28 cellular contexts compared by ENCODE assay signal in the genomic region with DNA sequence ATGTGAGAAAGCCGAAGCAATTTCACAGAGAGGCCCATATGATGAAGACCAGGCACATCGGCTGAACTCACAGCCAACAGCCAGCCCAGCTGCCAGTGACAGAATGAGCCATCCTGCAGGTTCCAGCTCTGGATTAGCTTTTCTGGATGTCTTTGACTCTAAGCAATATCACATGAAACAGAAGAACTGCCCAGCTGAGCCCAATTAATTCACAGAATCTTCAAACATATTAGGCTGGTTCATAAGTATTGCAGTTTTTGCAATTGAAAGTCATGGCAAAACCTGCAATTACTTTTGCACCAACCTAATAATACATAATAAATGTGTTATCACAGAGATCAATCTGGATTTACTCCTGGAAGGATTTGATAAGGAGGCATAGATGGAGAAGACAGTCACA.
"Had no signal": no experiment of that assay in that cellular context is flagged by ENCODE, and none has a peak within 500 bp of the region (broad histone marks: within the 10 kb centered on the region; RNA-seq: fewer than 3 reads in every experiment).

No MANE protein-coding gene starts in this region.

- H3K4me3 ChIP-seq: stomach, suprapubic skin, testis, thoracic aorta, thyroid gland, tibial artery, tibial nerve, transverse colon, upper lobe of left lung, upper lobe of right lung, uterus, vagina had no signal

- H3K27ac Mint-ChIP-seq: stimulated activated memory B cell treated with anti-CD40 and anti-IgM and Interleukin-4, amounts not matched to agents 10 μg/mL and 1 μg/mL and 100 μg/mL, for 72 hours; stimulated activated naive B cell treated with anti-CD40 and anti-IgM and Interleukin-4, amounts not matched to agents 10 μg/mL and 1 μg/mL and 100 μg/mL, for 72 hours; stimulated activated naive CD8-positive, alpha-beta T cell treated with anti-CD3 and anti-CD28 coated beads, Interleukin-15, amount 100 ng/mL, for 72 hours; stimulated activated naive CD8-positive, alpha-beta T cell treated with anti-CD3 and anti-CD28 coated beads, Interleukin-15, Interleukin-2, amounts not matched to agents 100 ng/mL and 50 ng/mL, for 24 hours; type B pancreatic cell had no signal

- H3K9me3 Mint-ChIP-seq: type B pancreatic cell had no signal

- H3K27ac ChIP-seq: stomach, suprapubic skin, testis, thoracic aorta, thyroid gland, tibial artery, tibial nerve, transverse colon, upper lobe of left lung, upper lobe of right lung, uterus, vagina had no signal

- H3K27me3 Mint-ChIP-seq: stimulated activated memory B cell treated with anti-CD40 and anti-IgM and Interleukin-4, amounts not matched to agents 10 μg/mL and 1 μg/mL and 100 μg/mL, for 72 hours; stimulated activated naive B cell treated with anti-CD40 and anti-IgM and Interleukin-4, amounts not matched to agents 10 μg/mL and 1 μg/mL and 100 μg/mL, for 72 hours; stimulated activated naive CD8-positive, alpha-beta T cell treated with anti-CD3 and anti-CD28 coated beads, Interleukin-15, amount 100 ng/mL, for 72 hours; stimulated activated naive CD8-positive, alpha-beta T cell treated with anti-CD3 and anti-CD28 coated beads, Interleukin-15, Interleukin-2, amounts not matched to agents 100 ng/mL and 50 ng/mL, for 24 hours; type B pancreatic cell had no signal

- ATAC-seq: stimulated activated memory B cell treated with anti-CD40 and anti-IgM and Interleukin-4, amounts not matched to agents 10 μg/mL and 1 μg/mL and 100 μg/mL, for 72 hours; stimulated activated naive B cell treated with anti-CD40 and anti-IgM and Interleukin-4, amounts not matched to agents 10 μg/mL and 1 μg/mL and 100 μg/mL, for 72 hours; stimulated activated naive CD8-positive, alpha-beta T cell treated with anti-CD3 and anti-CD28 coated beads, Interleukin-15, amount 100 ng/mL, for 72 hours; stimulated activated naive CD8-positive, alpha-beta T cell treated with anti-CD3 and anti-CD28 coated beads, Interleukin-15, Interleukin-2, amounts not matched to agents 100 U/mL and 50 U/mL, for 24 hours; upper lobe of right lung had no signal

- H3K36me3 ChIP-seq: stomach, suprapubic skin, thoracic aorta, thyroid gland, tibial artery, tibial nerve, transverse colon, upper lobe of left lung, upper lobe of right lung, uterus, vagina had no signal

- H3K36me3 Mint-ChIP-seq: stimulated activated naive B cell treated with anti-CD40 and anti-IgM and Interleukin-4, amounts not matched to agents 10 μg/mL and 1 μg/mL and 100 μg/mL, for 72 hours; type B pancreatic cell had no signal

- FAIRE-seq: urothelium cell line had no signal

- H3K4me1 ChIP-seq: stomach, suprapubic skin, testis, thyroid gland, tibial artery, tibial nerve, transverse colon, upper lobe of left lung, upper lobe of right lung, uterus, vagina had no signal

- H3K4me1 Mint-ChIP-seq: stimulated activated memory B cell treated with anti-CD40 and anti-IgM and Interleukin-4, amounts not matched to agents 10 μg/mL and 1 μg/mL and 100 μg/mL, for 72 hours; stimulated activated naive B cell treated with anti-CD40 and anti-IgM and Interleukin-4, amounts not matched to agents 10 μg/mL and 1 μg/mL and 100 μg/mL, for 72 hours; stimulated activated naive CD8-positive, alpha-beta T cell treated with anti-CD3 and anti-CD28 coated beads, Interleukin-15, amount 100 ng/mL, for 72 hours had no signal

- H3K4me3 Mint-ChIP-seq: stimulated activated memory B cell treated with anti-CD40 and anti-IgM and Interleukin-4, amounts not matched to agents 10 μg/mL and 1 μg/mL and 100 μg/mL, for 72 hours; stimulated activated naive B cell treated with anti-CD40 and anti-IgM and Interleukin-4, amounts not matched to agents 10 μg/mL and 1 μg/mL and 100 μg/mL, for 72 hours; stimulated activated naive CD8-positive, alpha-beta T cell treated with anti-CD3 and anti-CD28 coated beads, Interleukin-15, amount 100 ng/mL, for 72 hours; stimulated activated naive CD8-positive, alpha-beta T cell treated with anti-CD3 and anti-CD28 coated beads, Interleukin-15, Interleukin-2, amounts not matched to agents 100 ng/mL and 50 ng/mL, for 24 hours; type B pancreatic cell had no signal

- H3K27me3 ChIP-seq: stomach, suprapubic skin, testis, thyroid gland, tibial artery, tibial nerve, transverse colon, upper lobe of left lung, upper lobe of right lung, uterus, vagina had no signal

- H3K9me3 ChIP-seq: testis, thoracic aorta, thyroid gland, transverse colon, upper lobe of right lung, uterus, vagina had no signal

- DNase-seq: stimulated activated CD4-positive, alpha-beta T cell treated with anti-CD3 and anti-CD28 coated beads, Interleukin-2, amount 100 ng/mL, for 48 hours; stimulated activated CD4-positive, alpha-beta T cell treated with anti-CD3 and anti-CD28 coated beads, Interleukin-4, amount 100 ng/mL, for 1 hour; stimulated activated CD4-positive, alpha-beta T cell treated with anti-CD3 and anti-CD28 coated beads, Interleukin-4, amount 100 ng/mL, for 24 hours; stimulated activated CD4-positive, alpha-beta T cell treated with anti-CD3 and anti-CD28 coated beads, Interleukin-4, amount 100 ng/mL, for 4 hours; stimulated activated CD8-positive, alpha-beta memory T cell treated with anti-CD3 and anti-CD28 coated beads, Interleukin-4, amount 100 ng/mL, for 48 hours; stimulated activated naive B cell treated with anti-CD40 and anti-IgM and Interleukin-4, amounts not matched to agents 10 μg/mL and 1 μg/mL and 100 μg/mL, for 72 hours; stimulated activated naive CD4-positive, alpha-beta T cell; stimulated activated naive CD4-positive, alpha-beta T cell treated with Interleukin-2 at 50 U/mL for 16 hours; stimulated activated naive CD8-positive, alpha-beta T cell treated with anti-CD3 and anti-CD28 coated beads, Interleukin-15, amount 100 ng/mL, for 72 hours; stimulated activated naive CD8-positive, alpha-beta T cell treated with anti-CD3 and anti-CD28 coated beads, Interleukin-15, Interleukin-2, amounts not matched to agents 100 U/mL and 50 U/mL, for 24 hours; stomach; substantia nigra; testis; thyroid gland; tibial artery; transverse colon; trophoblast cell; upper lobe of left lung; upper lobe of right lung; uterus had no signal
